14 cellular contexts compared by ENCODE assay signal in genomic region chr10:36802523-36803153, GRCh38.
DNase-seq lines count a peak whose midpoint lies in the region; ATAC-seq lines count a peak whose summit lies in the region.
"Had no signal": no experiment of that assay in that cellular context is flagged by ENCODE, and none has a peak within 500 bp of the region (broad histone marks: within the 10 kb centered on the region; RNA-seq: fewer than 3 reads in every experiment).

No MANE protein-coding gene starts in this region.

- no peaks in the 10 kb centered on the region for H3K27me3 Mint-ChIP-seq in stimulated activated naive CD8-positive, alpha-beta T cell treated with anti-CD3 and anti-CD28 coated beads, Interleukin-15, amount 100 ng/mL, for 72 hours
- H3K27me3 Mint-ChIP-seq in activated T-cell treated with anti-CD3 and anti-CD28 coated beads, Interleukin-2, amount 50 U/mL, for 24 hours: no peaks in the 10 kb centered on the region
- H3K27me3 Mint-ChIP-seq: activated CD4-positive, alpha-beta T cell treated with anti-CD3 and anti-CD28 coated beads for 36 hours had no signal

- H3K4me3 Mint-ChIP-seq in stimulated activated naive CD8-positive, alpha-beta T cell treated with anti-CD3 and anti-CD28 coated beads, Interleukin-15, amount 100 ng/mL, for 72 hours: no peak overlapping the region
- no peak overlapping the region for H3K4me3 Mint-ChIP-seq in activated T-cell treated with anti-CD3 and anti-CD28 coated beads, Interleukin-2, amount 50 U/mL, for 24 hours
- H3K4me3 Mint-ChIP-seq: activated CD4-positive, alpha-beta T cell treated with anti-CD3 and anti-CD28 coated beads for 36 hours had no signal

- H3K9me3 Mint-ChIP-seq in stimulated activated naive CD8-positive, alpha-beta T cell treated with anti-CD3 and anti-CD28 coated beads, Interleukin-15, amount 100 ng/mL, for 72 hours: peaks cover 0 to 6% of the 10 kb centered on the region in 2 donors
- H3K9me3 Mint-ChIP-seq in activated T-cell treated with anti-CD3 and anti-CD28 coated beads, Interleukin-2, amount 50 U/mL, for 24 hours: peaks cover 3% of the 10 kb centered on the region

- H3K27me3 ChIP-seq in adipocyte (replicated peaks; ENCODE audit: control insufficient read depth, insufficient read depth, low read length): peaks cover 2% of the 10 kb centered on the region
- H3K27me3 ChIP-seq: BLaER1 treated with 17β-estradiol and CSF1 and Interleukin-3, amounts not matched to agents 10 nM and 100 nM had no signal

- H3K27ac Mint-ChIP-seq in stimulated activated naive CD8-positive, alpha-beta T cell treated with anti-CD3 and anti-CD28 coated beads, Interleukin-15, amount 100 ng/mL, for 72 hours: peak overlapping the region in 1 of 2 donors; percentile 34
- no peak overlapping the region for H3K27ac Mint-ChIP-seq in activated T-cell treated with anti-CD3 and anti-CD28 coated beads, Interleukin-2, amount 50 U/mL, for 24 hours
- H3K27ac Mint-ChIP-seq: activated CD4-positive, alpha-beta T cell treated with anti-CD3 and anti-CD28 coated beads for 36 hours had no signal

- H3K4me1 Mint-ChIP-seq in stimulated activated naive CD8-positive, alpha-beta T cell treated with anti-CD3 and anti-CD28 coated beads, Interleukin-15, amount 100 ng/mL, for 72 hours: no peaks in the 10 kb centered on the region
- no peaks in the 10 kb centered on the region for H3K4me1 Mint-ChIP-seq in activated T-cell treated with anti-CD3 and anti-CD28 coated beads, Interleukin-2, amount 50 U/mL, for 24 hours (ENCODE audit: low read depth)
- H3K4me1 Mint-ChIP-seq: activated CD4-positive, alpha-beta T cell treated with anti-CD3 and anti-CD28 coated beads for 36 hours had no signal

- peak; percentile 74 to 86 for ATAC-seq in left cardiac atrium
- no peak for ATAC-seq in stimulated activated naive CD8-positive, alpha-beta T cell treated with anti-CD3 and anti-CD28 coated beads, Interleukin-15, amount 100 ng/mL, for 72 hours
- no peak for ATAC-seq in stimulated activated naive CD8-positive, alpha-beta T cell treated with anti-CD3 and anti-CD28 coated beads, Interleukin-15, Interleukin-2, amounts not matched to agents 100 U/mL and 50 U/mL, for 24 hours
- no peak for ATAC-seq in GM18861 (IDR thresholded peaks at IDR 0.05; ENCODE audit: unreplicated experiment)
- ATAC-seq: activated CD4-positive, alpha-beta T cell treated with anti-CD3 and anti-CD28 coated beads for 36 hours had no signal

- intact Hi-C loops in left cardiac atrium (cut with DNase I) (no loop called here), posterior cingulate gyrus (cut with DNase I) (no loop called here)

- no peak overlapping the region for H3K9ac ChIP-seq in adipocyte (ENCODE audit: low read length)
- H3K9ac ChIP-seq: BLaER1 treated with 17β-estradiol and CSF1 and Interleukin-3, amounts not matched to agents 10 nM and 100 nM had no signal

- DNase-seq in G401 (ENCODE audit: low spot score) (peak; percentile 13), adipocyte (ENCODE audit: low read depth) (peak; percentile 69), left cardiac atrium (peak; percentile 29), posterior cingulate gyrus (peak in 7 of 10 donors; percentile 18 to 50 (median 28))
- no peak for DNase-seq in stimulated activated naive CD8-positive, alpha-beta T cell treated with anti-CD3 and anti-CD28 coated beads, Interleukin-15, amount 100 ng/mL, for 72 hours
- no peak for DNase-seq in stimulated activated naive CD8-positive, alpha-beta T cell treated with anti-CD3 and anti-CD28 coated beads, Interleukin-15, Interleukin-2, amounts not matched to agents 100 U/mL and 50 U/mL, for 24 hours
- no peak for DNase-seq in activated T-cell treated with anti-CD3 and anti-CD28 coated beads, Interleukin-2, amount 50 U/mL, for 24 hours
- DNase-seq: activated CD4-positive, alpha-beta T cell treated with anti-CD3 and anti-CD28 coated beads for 36 hours; effector CD8-positive, alpha-beta T cell; Kasumi-1; NCI-H510A; stimulated activated CD4-positive, alpha-beta T cell treated with anti-CD3 and anti-CD28 coated beads, Interleukin-4, amount 100 ng/mL, for 4 hours had no signal

- no peaks in the 10 kb centered on the region for H3K36me3 Mint-ChIP-seq in activated T-cell treated with anti-CD3 and anti-CD28 coated beads, Interleukin-2, amount 50 U/mL, for 24 hours (ENCODE audit: low read depth)

- in situ Hi-C loops in G401 (cut with HindIII; ENCODE audit: low sequenced_read_pairs): no loop called here

- no peak overlapping the region for H3K4me3 ChIP-seq in adipocyte (ENCODE audit: low read length)
- H3K4me3 ChIP-seq: BLaER1 treated with 17β-estradiol and CSF1 and Interleukin-3, amounts not matched to agents 10 nM and 100 nM had no signal

- no peaks in the 10 kb centered on the region for H3K36me3 ChIP-seq in adipocyte (ENCODE audit: control insufficient read depth, insufficient read depth, low read length, severe bottlenecking)
- H3K36me3 ChIP-seq: BLaER1 treated with 17β-estradiol and CSF1 and Interleukin-3, amounts not matched to agents 10 nM and 100 nM had no signal

- peaks cover 15% of the 10 kb centered on the region for H3K4me1 ChIP-seq in adipocyte (ENCODE audit: control insufficient read depth, insufficient read depth, low read length)
- H3K4me1 ChIP-seq: BLaER1 treated with 17β-estradiol and CSF1 and Interleukin-3, amounts not matched to agents 10 nM and 100 nM had no signal

- no peaks in the 10 kb centered on the region for H3K9me3 ChIP-seq in adipocyte (ENCODE audit: control insufficient read depth, low read length)
- H3K9me3 ChIP-seq: BLaER1 treated with 17β-estradiol and CSF1 and Interleukin-3, amounts not matched to agents 10 nM and 100 nM had no signal

Comparison
In these comparisons a context has a peak if more than half of its experiments do, and no peak if none do; other contexts are left out.
1. DNase-seq: peak in G401 (single experiment), adipocyte (single experiment), left cardiac atrium (single experiment) and posterior cingulate gyrus (7 of 10); none in stimulated activated naive CD8-positive, alpha-beta T cell treated with anti-CD3 and anti-CD28 coated beads, Interleukin-15, amount 100 ng/mL, for 72 hours (0 of 2), stimulated activated naive CD8-positive, alpha-beta T cell treated with anti-CD3 and anti-CD28 coated beads, Interleukin-15, Interleukin-2, amounts not matched to agents 100 U/mL and 50 U/mL, for 24 hours (single experiment) and activated T-cell treated with anti-CD3 and anti-CD28 coated beads, Interleukin-2, amount 50 U/mL, for 24 hours (single experiment).
2. ATAC-seq: peak in left cardiac atrium (2 of 2); none in stimulated activated naive CD8-positive, alpha-beta T cell treated with anti-CD3 and anti-CD28 coated beads, Interleukin-15, amount 100 ng/mL, for 72 hours (single experiment), stimulated activated naive CD8-positive, alpha-beta T cell treated with anti-CD3 and anti-CD28 coated beads, Interleukin-15, Interleukin-2, amounts not matched to agents 100 U/mL and 50 U/mL, for 24 hours (single experiment) and GM18861 (single experiment).